In the genomic region with DNA sequence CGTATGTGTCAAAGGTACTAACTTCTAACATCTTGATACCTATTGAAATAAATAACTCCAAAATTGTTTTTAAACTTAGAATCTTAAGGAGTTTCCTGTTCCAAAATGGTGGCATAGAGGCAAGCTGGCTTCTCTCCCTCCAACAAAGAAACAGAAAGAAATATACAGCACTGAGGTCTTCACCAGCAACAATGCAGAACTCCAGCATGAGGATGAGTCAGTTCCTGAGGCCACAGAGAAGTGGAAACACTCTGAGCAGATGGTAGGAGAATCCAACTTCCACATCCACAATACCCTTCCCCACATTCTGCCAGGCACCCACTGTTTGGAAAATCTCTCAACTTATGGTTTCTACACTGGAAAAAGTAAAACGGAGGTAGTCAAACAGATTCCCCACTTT, we compare ENCODE assay signal across 18 cellular contexts.
"Had no signal": no experiment of that assay in that cellular context is flagged by ENCODE, and none has a peak within 500 bp of the region (broad histone marks: within the 10 kb centered on the region; RNA-seq: fewer than 3 reads in every experiment).

No MANE protein-coding gene starts in this region.

- H3K27ac ChIP-seq: adrenal gland, dorsolateral prefrontal cortex, esophagus squamous epithelium, gastroesophageal sphincter, upper lobe of left lung had no signal

- H3K4me3 Mint-ChIP-seq: activated CD4-positive, alpha-beta T cell treated with anti-CD3 and anti-CD28 coated beads, Interleukin-2, amount 10 ng/mL, durations not matched to agents 24 days and 14 days; activated T-helper 17 cell treated with anti-CD3 and anti-CD28 coated beads, Interleukin-2, amount 50 U/mL, for 72 hours; neural crest cell; stimulated activated naive CD8-positive, alpha-beta T cell treated with anti-CD3 and anti-CD28 coated beads, Interleukin-15, Interleukin-2, amounts not matched to agents 100 ng/mL and 50 ng/mL, for 24 hours; T-helper 1 cell treated with Interleukin-12 subunit alpha and Interleukin-12 subunit beta and Interleukin-4 antibody, amounts not matched to agents 30 μg/mL and 1 μg/mL, for 36 hours; WTC11 had no signal

- ATAC-seq: gastroesophageal sphincter had no signal

- H3K4me1 Mint-ChIP-seq: activated CD4-positive, alpha-beta T cell treated with anti-CD3 and anti-CD28 coated beads, Interleukin-2, amount 10 ng/mL, durations not matched to agents 24 days and 14 days; activated T-helper 17 cell treated with anti-CD3 and anti-CD28 coated beads, Interleukin-2, amount 50 U/mL, for 72 hours; neural crest cell; WTC11 had no signal

- H3K4me1 ChIP-seq: adrenal gland, esophagus squamous epithelium, gastroesophageal sphincter, upper lobe of left lung had no signal

- H3K27me3 Mint-ChIP-seq: activated T-helper 17 cell treated with anti-CD3 and anti-CD28 coated beads, Interleukin-2, amount 50 U/mL, for 72 hours; stimulated activated naive CD8-positive, alpha-beta T cell treated with anti-CD3 and anti-CD28 coated beads, Interleukin-15, Interleukin-2, amounts not matched to agents 100 ng/mL and 50 ng/mL, for 24 hours had no signal

- H3K9me3 ChIP-seq: adrenal gland, gastroesophageal sphincter, upper lobe of left lung had no signal

- H3K4me3 ChIP-seq: adrenal gland, dorsolateral prefrontal cortex, esophagus squamous epithelium, gastroesophageal sphincter, upper lobe of left lung had no signal

- H3K9me3 Mint-ChIP-seq: activated CD4-positive, alpha-beta T cell treated with anti-CD3 and anti-CD28 coated beads, Interleukin-2, amount 10 ng/mL, durations not matched to agents 24 days and 14 days; activated T-helper 17 cell treated with anti-CD3 and anti-CD28 coated beads, Interleukin-2, amount 50 U/mL, for 72 hours; WTC11 had no signal

- H3K27me3 ChIP-seq: adrenal gland, dorsolateral prefrontal cortex, esophagus squamous epithelium, gastroesophageal sphincter, upper lobe of left lung had no signal

- H3K27ac Mint-ChIP-seq: activated CD4-positive, alpha-beta T cell treated with anti-CD3 and anti-CD28 coated beads, Interleukin-2, amount 10 ng/mL, durations not matched to agents 24 days and 14 days; activated T-helper 17 cell treated with anti-CD3 and anti-CD28 coated beads, Interleukin-2, amount 50 U/mL, for 72 hours; stimulated activated naive CD8-positive, alpha-beta T cell treated with anti-CD3 and anti-CD28 coated beads, Interleukin-15, Interleukin-2, amounts not matched to agents 100 ng/mL and 50 ng/mL, for 24 hours; T-helper 1 cell treated with Interleukin-12 subunit alpha and Interleukin-12 subunit beta and Interleukin-4 antibody, amounts not matched to agents 30 μg/mL and 1 μg/mL, for 36 hours; WTC11 had no signal

- H3K36me3 ChIP-seq: adrenal gland, esophagus squamous epithelium, upper lobe of left lung had no signal

- DNase-seq: activated CD4-positive, alpha-beta T cell treated with anti-CD3 and anti-CD28 coated beads, Interleukin-2, amount 10 ng/mL, durations not matched to agents 24 days and 14 days; activated CD8-positive, alpha-beta memory T cell treated with anti-CD3 and anti-CD28 coated beads for 24 hours; activated naive CD4-positive, alpha-beta T cell treated with anti-CD3 and anti-CD28 coated beads, Interleukin-2, amount 50 U/mL, for 16 hours; adrenal gland; cerebellar nuclear complex; dorsolateral prefrontal cortex; esophagus squamous epithelium; hippocampal formation; kidney glomerular epithelial cell; stimulated activated CD4-positive, alpha-beta T cell treated with anti-CD3 and anti-CD28 coated beads, Interleukin-4, amount 100 ng/mL, for 1 hour; stimulated activated CD8-positive, alpha-beta memory T cell treated with anti-CD3 and anti-CD28 coated beads, Interleukin-4, amount 100 ng/mL, for 48 hours; upper lobe of left lung had no signal

- H3K36me3 Mint-ChIP-seq: WTC11 had no signal
